In the genomic region with DNA sequence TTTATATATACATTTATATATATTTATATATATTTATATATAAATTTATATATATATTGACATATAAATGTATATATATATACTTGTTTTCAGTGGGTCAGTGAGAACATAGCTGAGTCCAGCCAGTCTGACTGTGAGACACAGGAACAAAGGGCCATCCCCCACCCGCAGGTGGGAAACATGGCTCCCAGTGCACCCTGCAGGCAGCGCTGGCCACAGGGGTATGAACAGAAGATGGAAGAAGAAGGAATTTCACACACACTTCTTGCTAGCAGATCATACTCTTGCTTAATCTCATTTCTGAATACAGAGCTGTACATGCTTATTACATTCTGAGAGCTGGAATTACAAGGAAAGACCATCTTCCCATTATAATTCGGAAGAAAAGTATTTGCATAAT, we compare ENCODE assay signal across 1 cellular context.
TF ChIP-seq lines count a peak whose summit lies in the region.

No MANE protein-coding gene starts in this region.

TF ChIP-seq in K562, 482 proteins besides CTCF, POLR2A, EP300 and RAD21 (continued from another document):
- no peak for TF ChIP-seq TCF15 (CRISPR knock-in tag; IDR thresholded peaks at IDR 0.05)
- TF ChIP-seq, protein P1, sequence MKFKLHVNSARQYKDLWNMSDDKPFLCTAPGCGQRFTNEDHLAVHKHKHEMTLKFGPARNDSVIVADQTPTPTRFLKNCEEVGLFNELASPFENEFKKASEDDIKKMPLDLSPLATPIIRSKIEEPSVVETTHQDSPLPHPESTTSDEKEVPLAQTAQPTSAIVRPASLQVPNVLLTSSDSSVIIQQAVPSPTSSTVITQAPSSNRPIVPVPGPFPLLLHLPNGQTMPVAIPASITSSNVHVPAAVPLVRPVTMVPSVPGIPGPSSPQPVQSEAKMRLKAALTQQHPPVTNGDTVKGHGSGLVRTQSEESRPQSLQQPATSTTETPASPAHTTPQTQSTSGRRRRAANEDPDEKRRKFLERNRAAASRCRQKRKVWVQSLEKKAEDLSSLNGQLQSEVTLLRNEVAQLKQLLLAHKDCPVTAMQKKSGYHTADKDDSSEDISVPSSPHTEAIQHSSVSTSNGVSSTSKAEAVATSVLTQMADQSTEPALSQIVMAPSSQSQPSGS (CRISPR knock-in tag; IDR thresholded peaks at IDR 0.05) = no peak
- no peak for TF ChIP-seq MCM2 (IDR thresholded peaks at IDR 0.05; ENCODE audit: low read depth)
- TF ChIP-seq, protein P2, sequence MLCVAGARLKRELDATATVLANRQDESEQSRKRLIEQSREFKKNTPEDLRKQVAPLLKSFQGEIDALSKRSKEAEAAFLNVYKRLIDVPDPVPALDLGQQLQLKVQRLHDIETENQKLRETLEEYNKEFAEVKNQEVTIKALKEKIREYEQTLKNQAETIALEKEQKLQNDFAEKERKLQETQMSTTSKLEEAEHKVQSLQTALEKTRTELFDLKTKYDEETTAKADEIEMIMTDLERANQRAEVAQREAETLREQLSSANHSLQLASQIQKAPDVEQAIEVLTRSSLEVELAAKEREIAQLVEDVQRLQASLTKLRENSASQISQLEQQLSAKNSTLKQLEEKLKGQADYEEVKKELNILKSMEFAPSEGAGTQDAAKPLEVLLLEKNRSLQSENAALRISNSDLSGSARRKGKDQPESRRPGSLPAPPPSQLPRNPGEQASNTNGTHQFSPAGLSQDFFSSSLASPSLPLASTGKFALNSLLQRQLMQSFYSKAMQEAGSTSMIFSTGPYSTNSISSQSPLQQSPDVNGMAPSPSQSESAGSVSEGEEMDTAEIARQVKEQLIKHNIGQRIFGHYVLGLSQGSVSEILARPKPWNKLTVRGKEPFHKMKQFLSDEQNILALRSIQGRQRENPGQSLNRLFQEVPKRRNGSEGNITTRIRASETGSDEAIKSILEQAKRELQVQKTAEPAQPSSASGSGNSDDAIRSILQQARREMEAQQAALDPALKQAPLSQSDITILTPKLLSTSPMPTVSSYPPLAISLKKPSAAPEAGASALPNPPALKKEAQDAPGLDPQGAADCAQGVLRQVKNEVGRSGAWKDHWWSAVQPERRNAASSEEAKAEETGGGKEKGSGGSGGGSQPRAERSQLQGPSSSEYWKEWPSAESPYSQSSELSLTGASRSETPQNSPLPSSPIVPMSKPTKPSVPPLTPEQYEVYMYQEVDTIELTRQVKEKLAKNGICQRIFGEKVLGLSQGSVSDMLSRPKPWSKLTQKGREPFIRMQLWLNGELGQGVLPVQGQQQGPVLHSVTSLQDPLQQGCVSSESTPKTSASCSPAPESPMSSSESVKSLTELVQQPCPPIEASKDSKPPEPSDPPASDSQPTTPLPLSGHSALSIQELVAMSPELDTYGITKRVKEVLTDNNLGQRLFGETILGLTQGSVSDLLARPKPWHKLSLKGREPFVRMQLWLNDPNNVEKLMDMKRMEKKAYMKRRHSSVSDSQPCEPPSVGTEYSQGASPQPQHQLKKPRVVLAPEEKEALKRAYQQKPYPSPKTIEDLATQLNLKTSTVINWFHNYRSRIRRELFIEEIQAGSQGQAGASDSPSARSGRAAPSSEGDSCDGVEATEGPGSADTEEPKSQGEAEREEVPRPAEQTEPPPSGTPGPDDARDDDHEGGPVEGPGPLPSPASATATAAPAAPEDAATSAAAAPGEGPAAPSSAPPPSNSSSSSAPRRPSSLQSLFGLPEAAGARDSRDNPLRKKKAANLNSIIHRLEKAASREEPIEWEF (CRISPR knock-in tag; IDR thresholded peaks at IDR 0.05) = no peak
- no peak for TF ChIP-seq ZBTB2 (IDR thresholded peaks at IDR 0.05)
- no peak for TF ChIP-seq DIDO1 (tag; IDR thresholded peaks at IDR 0.05; ENCODE audit: low read depth)
- TF ChIP-seq THRA (IDR thresholded peaks at IDR 0.05) = no peak
- no peak for TF ChIP-seq CHCHD3 (CRISPR knock-in tag; IDR thresholded peaks at IDR 0.05)
- TF ChIP-seq HMBOX1 (IDR thresholded peaks at IDR 0.05) = no peak
- TF ChIP-seq GATAD2A (IDR thresholded peaks at IDR 0.05) = no peak
